22 cellular contexts compared by ENCODE assay signal in the genomic region with DNA sequence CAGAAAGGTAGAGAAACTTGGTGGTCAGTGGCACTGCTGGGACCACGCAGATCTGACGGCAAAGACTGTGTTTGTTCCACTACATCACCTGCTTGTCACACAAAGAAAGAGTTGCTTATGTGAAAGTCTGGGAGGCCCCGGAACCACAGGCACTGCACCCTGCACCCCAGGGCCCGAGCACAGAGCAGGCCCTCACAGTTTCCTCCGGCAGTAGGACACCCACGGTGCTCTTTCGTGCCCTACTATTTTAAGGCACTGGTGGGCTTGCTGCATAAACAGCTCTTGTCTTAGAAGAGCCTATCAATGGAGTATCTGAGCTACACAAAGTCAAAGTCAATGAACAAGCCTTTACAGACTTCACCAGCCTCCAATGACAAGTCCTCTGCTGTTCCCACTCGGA.
"Had no signal": no experiment of that assay in that cellular context is flagged by ENCODE, and none has a peak within 500 bp of the region (broad histone marks: within the 10 kb centered on the region; RNA-seq: fewer than 3 reads in every experiment).

No MANE protein-coding gene starts in this region.

- DNase-seq: Karpas-422, KG1, MG63, NCI-H1092, NCI-H1105 treated with DMSO at 0.1 percent for 48 hours, NCI-H1417 treated with DMSO at 0.1 percent for 48 hours, NCI-H146, NCI-H1694 treated with DMSO at 0.1 percent for 48 hours, NCI-H1930, NCI-H2081, NCI-H2107, NCI-H2227 treated with DMSO at 0.1 percent for 48 hours, NCI-H524, NCI-H526 treated with DMSO at 0.1 percent for 48 hours, NCI-H748 treated with DMSO at 0.1 percent for 48 hours, PC-3, SHP77, SK-N-SH, SW 1271, T-cell had no signal

- H3K36me3 ChIP-seq: MG63 had no signal

- H3K27ac ChIP-seq: RWPE1 had no signal

- H3K27me3 ChIP-seq: MG63 had no signal

- H3K4me3 ChIP-seq: MG63 had no signal

- H3K9ac ChIP-seq: SK-N-SH had no signal

- ATAC-seq: Panc1, PC-3, T-cell had no signal

- H3K9me3 ChIP-seq: MG63, SK-N-SH had no signal

- H3K4me2 ChIP-seq: SK-N-SH had no signal
